Comparison of ENCODE assay signal across 24 cellular contexts in the genomic region with DNA sequence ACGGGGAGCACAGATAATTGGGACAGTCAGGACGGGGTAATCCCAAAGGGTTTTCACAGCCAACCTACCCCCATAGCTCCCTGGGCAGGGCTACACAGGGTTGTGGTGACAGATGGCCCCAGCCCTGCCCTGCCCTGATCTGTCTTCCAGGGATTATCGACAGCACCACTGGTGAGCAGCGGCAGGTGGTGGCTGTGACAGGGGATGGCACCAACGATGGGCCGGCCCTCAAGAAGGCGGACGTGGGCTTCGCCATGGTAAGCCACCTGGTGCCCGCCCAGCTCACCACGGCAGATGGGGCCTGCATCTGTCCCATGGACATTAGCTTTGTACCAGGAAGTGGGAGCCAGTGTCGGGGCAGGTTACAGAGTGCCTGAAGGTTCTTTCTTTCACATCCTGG. TPM values are rescaled to one million over a fixed set of nuclear protein-coding genes. Genes with fewer than 3 reads are reported as not detected.
DNase-seq lines count a peak whose midpoint lies in the region; ATAC-seq, FAIRE-seq and TF ChIP-seq lines count a peak whose summit lies in the region.
"Had no signal": no experiment of that assay in that cellular context is flagged by ENCODE, and none has a peak within 500 bp of the region (broad histone marks: within the 10 kb centered on the region; RNA-seq: fewer than 3 reads in every experiment).

No MANE protein-coding gene starts in this region.

- no peak for TF ChIP-seq POLR2A in suprapubic skin (IDR thresholded peaks at IDR 0.05)

- H3K9me3 ChIP-seq in suprapubic skin (no peaks in the 10 kb centered on the region), kidney (ENCODE audit: control insufficient read depth in 1 of 2, low read length in 2 of 2) (no peaks in the 10 kb centered on the region)
- H3K9me3 ChIP-seq: BE2C, Caco-2, SJCRH30 had no signal

- no peaks in the 10 kb centered on the region for H3K4me1 Mint-ChIP-seq in activated naive CD8-positive, alpha-beta T cell treated with anti-CD3 and anti-CD28 coated beads, Interleukin-2, amount 50 U/mL, for 24 hours

- intact Hi-C loops in kidney (cut with DNase I), result no loop called here

- no peaks in the 10 kb centered on the region for H3K4me1 ChIP-seq in suprapubic skin
- no peaks in the 10 kb centered on the region for H3K4me1 ChIP-seq in kidney (ENCODE audit: control insufficient read depth in 1 of 2, insufficient read depth in 1 of 2, low read depth in 1 of 2, low read length in 2 of 2)
- H3K4me1 ChIP-seq: BE2C, Caco-2, SJCRH30 had no signal

- no peaks in the 10 kb centered on the region for H3K36me3 ChIP-seq in suprapubic skin
- no peaks in the 10 kb centered on the region for H3K36me3 ChIP-seq in kidney (ENCODE audit: control insufficient read depth in 1 of 2, insufficient read depth in 2 of 2, low read length in 2 of 2)
- H3K36me3 ChIP-seq: BE2C, SJCRH30 had no signal

- 100% methylated on average over 3 of the region's 12 CpGs for WGBS in suprapubic skin

- TF ChIP-seq EP300 in suprapubic skin (IDR thresholded peaks at IDR 0.05), result no peak

- H3K9me3 Mint-ChIP-seq in activated naive CD8-positive, alpha-beta T cell treated with anti-CD3 and anti-CD28 coated beads, Interleukin-2, amount 50 U/mL, for 24 hours, result no peaks in the 10 kb centered on the region
- H3K9me3 Mint-ChIP-seq: CD4-positive, alpha-beta T cell; T-cell had no signal

- H3K27me3 ChIP-seq in suprapubic skin, result no peaks in the 10 kb centered on the region
- H3K27me3 ChIP-seq: BE2C, SJCRH30 had no signal

- ATAC-seq in activated naive CD8-positive, alpha-beta T cell treated with anti-CD3 and anti-CD28 coated beads, Interleukin-2, amount 50 U/mL, for 24 hours, result no peak
- ATAC-seq: HCT116, HepG2, T-cell had no signal

- no peak overlapping the region for H3K4me3 Mint-ChIP-seq in activated naive CD8-positive, alpha-beta T cell treated with anti-CD3 and anti-CD28 coated beads, Interleukin-2, amount 50 U/mL, for 24 hours
- H3K4me3 Mint-ChIP-seq: CD4-positive, alpha-beta T cell; T-cell had no signal

- H3K4me3 ChIP-seq in suprapubic skin (no peak overlapping the region), kidney (ENCODE audit: low read length in 2 of 2) (no peak overlapping the region)
- H3K4me3 ChIP-seq: SJCRH30 had no signal

- H3K36me3 Mint-ChIP-seq in activated naive CD8-positive, alpha-beta T cell treated with anti-CD3 and anti-CD28 coated beads, Interleukin-2, amount 50 U/mL, for 24 hours (ENCODE audit: low read depth), result no peaks in the 10 kb centered on the region
- H3K36me3 Mint-ChIP-seq: T-cell had no signal

- TF ChIP-seq CTCF in suprapubic skin (IDR thresholded peaks at IDR 0.05) (no peak), kidney (IDR thresholded peaks at IDR 0.05; ENCODE audit: borderline replicate concordance, extremely low read depth, insufficient read depth) (no peak)

- H3K9ac ChIP-seq in kidney (ENCODE audit: low read length in 2 of 2), result no peak overlapping the region

- no peaks in the 10 kb centered on the region for H3K27me3 Mint-ChIP-seq in activated naive CD8-positive, alpha-beta T cell treated with anti-CD3 and anti-CD28 coated beads, Interleukin-2, amount 50 U/mL, for 24 hours
- H3K27me3 Mint-ChIP-seq: CD4-positive, alpha-beta T cell had no signal

- no peak overlapping the region for H3K27ac ChIP-seq in suprapubic skin
- H3K27ac ChIP-seq in kidney (ENCODE audit: low read depth in 2 of 2, low read length in 2 of 2), result no peak overlapping the region
- H3K27ac ChIP-seq: HL-60, SJCRH30 had no signal

- no peak overlapping the region for H3K27ac Mint-ChIP-seq in activated naive CD8-positive, alpha-beta T cell treated with anti-CD3 and anti-CD28 coated beads, Interleukin-2, amount 50 U/mL, for 24 hours
- H3K27ac Mint-ChIP-seq: CD4-positive, alpha-beta T cell; T-cell had no signal

- no peak for FAIRE-seq in kidney (lab: Jason Lieb, UNC)
- FAIRE-seq: H1, HepG2 had no signal

- peak; percentile 39 for DNase-seq in COLO668 (lab: John Stamatoyannopoulos, UW; ENCODE audit: unreplicated experiment)
- DNase-seq in DMS 273 treated with DMSO at 0.1 percent for 48 hours (lab: John Stamatoyannopoulos, UW), result peak; percentile 62
- DNase-seq in NCI-H82 (lab: John Stamatoyannopoulos, UW), result peak; percentile 97
- peak; percentile 61 for DNase-seq in myocyte (ENCODE audit: low read depth)
- DNase-seq in suprapubic skin (ENCODE audit: low spot score in 2 of 2), result no peak
- no peak for DNase-seq in kidney
- DNase-seq in activated naive CD8-positive, alpha-beta T cell treated with anti-CD3 and anti-CD28 coated beads, Interleukin-2, amount 50 U/mL, for 24 hours, result no peak
- DNase-seq: BE2C; Caco-2; CD4-positive, alpha-beta T cell; DMS79 treated with DMSO at 0.1 percent for 48 hours; KBM-7; NCI-H1092; NCI-H1436; NCI-H2029; NCI-H446; NCI-H69; SJCRH30; T-cell had no signal

RNA-seq across cellular contexts. Expression of gene ATP2B3, which starts 39.3 kb away (rescaled TPM):
- total RNA-seq in myocyte (0.40 and 0.57 TPM in 2 replicates), suprapubic skin (not detected), kidney (not detected)
- polyA plus RNA-seq in myocyte (2012), result 0.20 TPM
- polyA plus RNA-seq in kidney (ENCODE audit: insufficient read depth, low read depth, low replicate concordance), result 0.37 TPM
- total RNA-seq: Caco-2; CD4-positive, alpha-beta T cell; HepG2; HT-29 had no signal
- polyA plus RNA-seq: HepG2 had no signal

RNA-seq across cellular contexts. Expression of gene CCNQ, which starts 42.2 kb away (rescaled TPM):
- 32.6 and 35.1 TPM in 2 replicates for total RNA-seq in myocyte
- 25.0 TPM for polyA plus RNA-seq in myocyte (2012)
- 10 to 100 TPM; 16.4 to 33.2 (median 29.3) TPM for total RNA-seq in suprapubic skin
- 14.6 TPM for total RNA-seq in kidney
- 35.4 TPM for polyA plus RNA-seq in kidney (ENCODE audit: insufficient read depth, low read depth, low replicate concordance)

Comparison
In these comparisons a context has a peak if more than half of its experiments do, and no peak if none do; other contexts are left out.
1. DNase-seq: peak in COLO668 (single experiment), DMS 273 treated with DMSO at 0.1 percent for 48 hours (single experiment), NCI-H82 (single experiment) and myocyte (single experiment); none in suprapubic skin (0 of 2), kidney (single experiment) and activated naive CD8-positive, alpha-beta T cell treated with anti-CD3 and anti-CD28 coated beads, Interleukin-2, amount 50 U/mL, for 24 hours (single experiment).